8 cellular contexts compared by ENCODE assay signal in the genomic region with DNA sequence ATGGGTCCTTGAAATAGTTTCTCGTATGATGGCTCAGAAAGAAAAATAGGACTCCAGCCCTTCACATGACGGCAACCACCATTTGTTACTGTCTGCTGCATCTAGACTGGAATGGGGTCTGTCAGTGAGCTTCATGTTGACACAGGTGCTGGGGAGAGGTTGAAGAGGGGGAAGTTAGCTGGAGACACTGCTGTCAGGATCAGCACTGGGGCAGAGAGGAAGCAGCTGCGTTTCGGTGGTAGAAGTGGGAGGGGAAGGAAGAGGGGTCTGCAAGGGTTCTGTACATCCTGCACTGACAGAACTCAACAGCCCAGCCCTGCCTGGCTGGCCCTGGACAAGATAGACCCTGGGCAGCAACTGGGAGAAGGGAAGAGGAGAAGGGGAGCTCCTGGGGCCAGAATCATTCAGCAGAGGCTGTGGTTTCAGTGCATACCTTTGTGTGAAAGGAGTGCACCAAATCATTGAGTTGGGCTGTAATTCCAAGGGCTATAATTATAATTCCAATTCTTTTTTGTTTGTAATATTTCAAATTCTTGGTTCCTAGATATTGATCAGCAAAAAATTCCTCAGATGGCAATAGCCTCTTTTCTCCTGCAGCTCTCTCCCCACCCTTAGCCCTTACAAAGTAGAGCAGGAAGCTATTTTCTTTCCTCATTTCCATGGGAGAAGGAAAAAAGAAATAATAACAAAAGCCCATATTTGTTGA.
DNase-seq lines count a peak whose midpoint lies in the region; ATAC-seq and TF ChIP-seq lines count a peak whose summit lies in the region.

No MANE protein-coding gene starts in this region.

- H3K27me3 Mint-ChIP-seq in Calu3 (ENCODE audit: unreplicated experiment): peaks cover 31% of the 10 kb centered on the region

- peak; percentile 34 for DNase-seq in NCI-H1105 (lab: John Stamatoyannopoulos, UW)
- peak; percentile 71 for DNase-seq in left kidney (ENCODE audit: low read depth, low spot score)
- DNase-seq in mucosa of gallbladder (ENCODE audit: low spot score): no peak
- no peak for DNase-seq in NCI-H226
- no peak for DNase-seq in Calu3
- DNase-seq in T-helper 9 cell: no peak

- TF ChIP-seq CTCF in Calu3 (IDR thresholded peaks at IDR 0.05; ENCODE audit: unreplicated experiment): no peak

- ATAC-seq in GM18517 (IDR thresholded peaks at IDR 0.05; ENCODE audit: unreplicated experiment) (peak; percentile 82), HG02678 (IDR thresholded peaks at IDR 0.05; ENCODE audit: unreplicated experiment) (peak; percentile 81)

- H3K4me3 Mint-ChIP-seq in Calu3 (ENCODE audit: low read depth, unreplicated experiment): no peak overlapping the region

- no peak overlapping the region for H3K27ac Mint-ChIP-seq in Calu3 (ENCODE audit: unreplicated experiment)

- CTCF ChIA-PET in Calu3 (lab: Charles Lee): interaction anchor here (1.0 kb wide), 1 partner anchor 11 kb away, joined by 3 read pairs; no protein-coding TSS in a partner anchor

- H3K4me1 Mint-ChIP-seq in Calu3 (ENCODE audit: low read depth, unreplicated experiment): no peaks in the 10 kb centered on the region

- H3K36me3 Mint-ChIP-seq in Calu3 (ENCODE audit: insufficient read depth, unreplicated experiment): no peaks in the 10 kb centered on the region

- intact Hi-C loops in Calu3 (cut with micrococcal nuclease; ENCODE audit: unreplicated experiment): no loop called here

- H3K9me3 Mint-ChIP-seq in Calu3 (ENCODE audit: low read depth, unreplicated experiment): peaks cover 5% of the 10 kb centered on the region

- no TSS peak for BruUV-seq in Calu3 (replicated peaks; lab: Mats Ljungman, UMichigan)

Comparison
In these comparisons a context has a peak if more than half of its experiments do, and no peak if none do; other contexts are left out.
1. DNase-seq: peak in NCI-H1105 (single experiment) and left kidney (single experiment); none in mucosa of gallbladder (single experiment), NCI-H226 (single experiment), Calu3 (single experiment) and T-helper 9 cell (single experiment).